In the genomic region with DNA sequence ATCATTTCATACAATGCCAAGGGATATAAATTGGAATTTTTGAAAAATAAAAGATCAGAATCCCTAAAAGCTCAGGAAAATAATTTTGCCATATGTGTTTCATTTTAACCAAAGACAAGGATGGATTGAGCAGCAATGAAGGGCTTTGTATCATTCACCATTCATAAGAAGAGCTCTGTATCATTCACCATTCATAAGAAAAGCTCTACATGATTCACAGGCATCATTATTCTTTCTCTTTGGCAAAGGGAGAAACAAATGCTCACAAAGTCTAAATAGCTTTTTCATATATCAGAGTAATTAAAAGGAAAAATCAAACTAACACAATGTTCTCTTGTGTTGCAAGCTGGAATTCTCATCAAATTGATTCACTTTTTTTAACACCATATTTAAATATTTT, we compare ENCODE assay signal across 17 cellular contexts.
A peak's percentile ranks its signal among the peaks of the same experiment; 100 is the strongest.
DNase-seq lines count a peak whose midpoint lies in the region.
"Had no signal": no experiment of that assay in that cellular context is flagged by ENCODE, and none has a peak within 500 bp of the region (broad histone marks: within the 10 kb centered on the region; RNA-seq: fewer than 3 reads in every experiment).

No MANE protein-coding gene starts in this region.

- no peak overlapping the region for H4K12ac ChIP-seq in trophoblast cell (ENCODE audit: low read depth, low read length)

- H3K23ac ChIP-seq in trophoblast cell (ENCODE audit: low read length) = no peak overlapping the region

- peak; percentile 41 for DNase-seq in SK-MEL-5 (ENCODE audit: low read depth, low spot score)
- peak; percentile 34 for DNase-seq in globus pallidus (ENCODE audit: low spot score)
- DNase-seq in superior temporal gyrus (ENCODE audit: extremely low spot score) = peak; percentile 47
- no peak for DNase-seq in activated CD4-positive, alpha-beta T cell treated with anti-CD3 and anti-CD28 coated beads for 1 hour
- no peak for DNase-seq in trophoblast cell
- no peak for DNase-seq in stimulated activated CD4-positive, alpha-beta T cell treated with anti-CD3 and anti-CD28 coated beads, Interleukin-12 subunit alpha, Interleukin-12 subunit beta, amount 100 ng/mL, for 4 hours
- DNase-seq: Calu3; CD4-positive, CD25-positive, alpha-beta regulatory T cell; CD8-positive, alpha-beta T cell; DMS79; EL; GDM1; GM23248; H7; HCEC 1CT had no signal

- H3K9ac ChIP-seq in trophoblast cell (ENCODE audit: low read length) = no peak overlapping the region
- H3K9ac ChIP-seq: GM23248 had no signal

- no peak overlapping the region for H3K4ac ChIP-seq in trophoblast cell (ENCODE audit: low read depth, low read length)

- H3K79me2 ChIP-seq in trophoblast cell (ENCODE audit: control insufficient read depth, insufficient read depth, low read length, poor library complexity) = no peaks in the 10 kb centered on the region

- no peak overlapping the region for H2BK5ac ChIP-seq in trophoblast cell (ENCODE audit: low read depth, low read length, poor library complexity)

- H4K8ac ChIP-seq in trophoblast cell (ENCODE audit: low read depth, low read length) = no peak overlapping the region

- H4K91ac ChIP-seq in trophoblast cell (ENCODE audit: low read depth, low read length) = no peak overlapping the region

- no peak overlapping the region for H2AK5ac ChIP-seq in trophoblast cell (ENCODE audit: low read length)

- no peak overlapping the region for H3K27ac ChIP-seq in trophoblast cell (ENCODE audit: low read depth, low read length)
- H3K27ac ChIP-seq: C4-2B, GM23248 had no signal

- H3K4me3 ChIP-seq in trophoblast cell (ENCODE audit: low read depth, low read length) = no peak overlapping the region
- H3K4me3 ChIP-seq: GM12878, GM23248 had no signal

- no peak overlapping the region for H3K18ac ChIP-seq in trophoblast cell (ENCODE audit: low read length)

- H3K4me2 ChIP-seq in trophoblast cell (ENCODE audit: low read length) = no peak overlapping the region

- H3K27me3 ChIP-seq in trophoblast cell (ENCODE audit: insufficient read depth, low read length) = no peaks in the 10 kb centered on the region

- no peaks in the 10 kb centered on the region for H3K4me1 ChIP-seq in trophoblast cell (ENCODE audit: control insufficient read depth in 1 of 2, insufficient read depth in 2 of 2, low read length in 2 of 2)

- no peak overlapping the region for H2BK120ac ChIP-seq in trophoblast cell (ENCODE audit: insufficient read depth, low read length, poor library complexity)

- H3K9me3 ChIP-seq in trophoblast cell (ENCODE audit: insufficient read depth, low read depth, low read length) = no peaks in the 10 kb centered on the region

- no peak overlapping the region for H2BK12ac ChIP-seq in trophoblast cell (ENCODE audit: low read length)

- H3K14ac ChIP-seq in trophoblast cell (ENCODE audit: low read length) = no peak overlapping the region

- H3K36me3 ChIP-seq in trophoblast cell (ENCODE audit: control insufficient read depth in 1 of 2, insufficient read depth in 2 of 2, low read length in 2 of 2) = no peaks in the 10 kb centered on the region

- no peaks in the 10 kb centered on the region for H3K79me1 ChIP-seq in trophoblast cell (ENCODE audit: low read length)

- no peak overlapping the region for H2AFZ ChIP-seq in trophoblast cell (ENCODE audit: insufficient read depth, low read length, poor library complexity)
- H2AFZ ChIP-seq: GM23248 had no signal

- in situ Hi-C loops in SK-MEL-5 (cut with HindIII; ENCODE audit: low pct_unique_long_range_greater_than_20kb, low sequenced_read_pairs) = no loop called here

Comparison
In these comparisons a context has a peak if more than half of its experiments do, and no peak if none do; other contexts are left out.
1. DNase-seq: peak in SK-MEL-5 (single experiment), globus pallidus (single experiment) and superior temporal gyrus (single experiment); none in activated CD4-positive, alpha-beta T cell treated with anti-CD3 and anti-CD28 coated beads for 1 hour (single experiment), trophoblast cell (0 of 2) and stimulated activated CD4-positive, alpha-beta T cell treated with anti-CD3 and anti-CD28 coated beads, Interleukin-12 subunit alpha, Interleukin-12 subunit beta, amount 100 ng/mL, for 4 hours (single experiment).